8 cellular contexts compared by ENCODE assay signal in genomic region chr15:75029378-75030022, GRCh38. TPM values are rescaled to one million over a fixed set of nuclear protein-coding genes. Genes with fewer than 3 reads are reported as not detected.
DNase-seq lines count a peak whose midpoint lies in the region; ATAC-seq and TF ChIP-seq lines count a peak whose summit lies in the region.

No MANE protein-coding gene starts in this region.

- H2AK5ac ChIP-seq in mesendoderm (ENCODE audit: low read length), result peak overlapping the region; percentile 24

- H3K23ac ChIP-seq in mesendoderm (ENCODE audit: low read length), result peak overlapping the region; percentile 36

- H3K4me3 ChIP-seq in NT2/D1 (ENCODE audit: insufficient read length, low read depth) (no peak overlapping the region), mesendoderm (ENCODE audit: low read length) (no peak overlapping the region)

- ATAC-seq in HG03571 (IDR thresholded peaks at IDR 0.05; ENCODE audit: unreplicated experiment), result peak; percentile 48
- peak; percentile 96 for ATAC-seq in effector memory CD8-positive, alpha-beta T cell (replicated peaks)
- no peak for ATAC-seq in GM21515 (IDR thresholded peaks at IDR 0.05; ENCODE audit: unreplicated experiment)

- no peak overlapping the region for H2BK120ac ChIP-seq in mesendoderm (ENCODE audit: low read depth, low read length)

- peaks cover 2% of the 10 kb centered on the region for H3K79me1 ChIP-seq in mesendoderm (ENCODE audit: low read length)

- no peak overlapping the region for H2BK5ac ChIP-seq in mesendoderm (ENCODE audit: low read length)

- peaks cover 3% of the 10 kb centered on the region for H3K36me3 Mint-ChIP-seq in effector memory CD8-positive, alpha-beta T cell (ENCODE audit: insufficient read depth)

- peak overlapping the region in 1 of 2 donors; percentile 37 for H3K4me3 Mint-ChIP-seq in effector memory CD8-positive, alpha-beta T cell

- H3K4ac ChIP-seq in mesendoderm (ENCODE audit: low read depth, low read length), result no peak overlapping the region

- peak; percentile 80 for DNase-seq in NT2/D1 (ENCODE audit: low read depth, low spot score)
- peak; percentile 57 for DNase-seq in activated CD8-positive, alpha-beta memory T cell treated with anti-CD3 and anti-CD28 coated beads, Interleukin-2, amount 50 U/mL, for 1 hour (ENCODE audit: extremely low read depth)
- peak; percentile 85 to 88 (median 87) for DNase-seq in effector memory CD8-positive, alpha-beta T cell
- peak; percentile 91 for DNase-seq in mesendoderm
- peak; percentile 66 for DNase-seq in stimulated activated CD8-positive, alpha-beta memory T cell treated with anti-CD3 and anti-CD28 coated beads, Interleukin-12 subunit alpha, Interleukin-12 subunit beta, amount 100 ng/mL, for 4 hours (ENCODE audit: low read depth)

- TF ChIP-seq CTCF in GM12801 (IDR thresholded peaks at IDR 0.05; ENCODE audit: extremely low read depth, insufficient read length), result peak; percentile 9

- no peak overlapping the region for H4K5ac ChIP-seq in mesendoderm (ENCODE audit: low read length)

- H3K36me3 ChIP-seq in NT2/D1 (ENCODE audit: insufficient read depth, insufficient read length, low read length), result peaks cover 63% of the 10 kb centered on the region
- H3K36me3 ChIP-seq in mesendoderm (ENCODE audit: control insufficient read depth, insufficient read depth, low read length), result no peaks in the 10 kb centered on the region

- peak overlapping the region; percentile 84 for H3K56ac ChIP-seq in mesendoderm (ENCODE audit: low read length)

- no peak overlapping the region for H3K18ac ChIP-seq in mesendoderm (ENCODE audit: low read length)

- no peaks in the 10 kb centered on the region for H3K9me3 Mint-ChIP-seq in effector memory CD8-positive, alpha-beta T cell

- no peaks in the 10 kb centered on the region for H3K79me2 ChIP-seq in mesendoderm (ENCODE audit: control insufficient read depth, insufficient read depth, low read length)

- H3K27me3 ChIP-seq in NT2/D1 (ENCODE audit: insufficient read depth, insufficient read length) (no peaks in the 10 kb centered on the region), mesendoderm (ENCODE audit: insufficient read depth, low read length, poor library complexity) (no peaks in the 10 kb centered on the region)

- H3K9ac ChIP-seq in NT2/D1 (ENCODE audit: insufficient read length, low read depth) (peak overlapping the region; percentile 18), mesendoderm (ENCODE audit: low read length) (peak overlapping the region; percentile 44)

- no peak overlapping the region for H2BK15ac ChIP-seq in mesendoderm (replicated peaks; ENCODE audit: low read depth)

- peak overlapping the region in 1 of 2 donors; percentile 41 for H3K27ac Mint-ChIP-seq in effector memory CD8-positive, alpha-beta T cell

- H4K8ac ChIP-seq in mesendoderm (ENCODE audit: low read depth, low read length), result no peak overlapping the region

- WGBS in mesendoderm (ENCODE audit: extremely low coverage, insufficient coverage, low lambda C conversion rate), result no CpG with 5 or more reads among the region's 12 CpGs

- peaks cover 18% of the 10 kb centered on the region for H3K4me1 ChIP-seq in NT2/D1 (ENCODE audit: insufficient read depth, insufficient read length)
- H3K4me1 ChIP-seq in mesendoderm (ENCODE audit: control insufficient read depth, low read depth, low read length), result peaks cover 8% of the 10 kb centered on the region

- peaks cover 13 to 15% of the 10 kb centered on the region in 2 donors for H3K4me1 Mint-ChIP-seq in effector memory CD8-positive, alpha-beta T cell (ENCODE audit: low read depth in 2 of 2)

- H3K27me3 Mint-ChIP-seq in effector memory CD8-positive, alpha-beta T cell, result no peaks in the 10 kb centered on the region

- H3K4me2 ChIP-seq in mesendoderm (ENCODE audit: low read length), result no peak overlapping the region

- no peaks in the 10 kb centered on the region for H3K9me3 ChIP-seq in NT2/D1 (ENCODE audit: insufficient read depth, low read length)

- no peak overlapping the region for H3K27ac ChIP-seq in mesendoderm (ENCODE audit: low read depth, low read length)

RNA-seq across cellular contexts. Expression of gene PPCDC, which starts 6.1 kb away (rescaled TPM):
- 10.8 TPM for polyA plus RNA-seq in mesendoderm (2013, experiment 1 of 2)
- 11.7 TPM for polyA plus RNA-seq in mesendoderm (2013, experiment 2 of 2)

RNA-seq across cellular contexts. Expression of gene SCAMP5, which starts 34.1 kb away (rescaled TPM):
- polyA plus RNA-seq in mesendoderm (2013, experiment 1 of 2), result 17.2 TPM
- 17.7 TPM for polyA plus RNA-seq in mesendoderm (2013, experiment 2 of 2)
